In genomic region chr4:114025176-114025777, GRCh38 we compare ENCODE assay signal across 12 cellular contexts. TPM values are rescaled to one million over a fixed set of nuclear protein-coding genes. Genes with fewer than 3 reads are reported as not detected.
DNase-seq lines count a peak whose midpoint lies in the region; ATAC-seq and TF ChIP-seq lines count a peak whose summit lies in the region.
"Had no signal": no experiment of that assay in that cellular context is flagged by ENCODE, and none has a peak within 500 bp of the region (broad histone marks: within the 10 kb centered on the region; RNA-seq: fewer than 3 reads in every experiment).

No MANE protein-coding gene starts in this region.

- no peak for DNase-seq in stimulated activated effector memory CD8-positive, alpha-beta T cell treated with anti-CD3 and anti-CD28 coated beads, Interleukin-12 subunit alpha, Interleukin-12 subunit beta, amount 100 ng/mL, for 72 hours (ENCODE audit: low spot score in 2 of 2)
- DNase-seq in brain microvascular endothelial cell (no peak), foreskin keratinocyte (no peak), NCI-H1092 treated with DMSO at 0.1 percent for 48 hours (lab: John Stamatoyannopoulos, UW) (no peak), left cardiac atrium (no peak)
- DNase-seq: activated T-cell treated with anti-CD3 and anti-CD28 coated beads, Interleukin-2, amount 50 U/mL, for 72 hours; heart left ventricle; substantia nigra had no signal

- H3K4me3 ChIP-seq in brain microvascular endothelial cell (ENCODE audit: low read depth, low read length) = no peak overlapping the region
- H3K4me3 ChIP-seq: heart left ventricle had no signal

- no peak overlapping the region for H3K4me3 Mint-ChIP-seq in stimulated activated effector memory CD8-positive, alpha-beta T cell treated with anti-CD3 and anti-CD28 coated beads, Interleukin-12 subunit alpha, Interleukin-12 subunit beta, amount 100 ng/mL, for 72 hours
- H3K4me3 Mint-ChIP-seq: activated T-cell treated with anti-CD3 and anti-CD28 coated beads, Interleukin-2, amount 50 U/mL, for 72 hours had no signal

- H3K4me1 ChIP-seq in foreskin keratinocyte = no peaks in the 10 kb centered on the region
- H3K4me1 ChIP-seq: heart left ventricle had no signal

- peak; percentile 90 for ATAC-seq in GM19351 (IDR thresholded peaks at IDR 0.05; ENCODE audit: unreplicated experiment)
- peak; percentile 77 for ATAC-seq in HG02840 (IDR thresholded peaks at IDR 0.05; ENCODE audit: low FRiP score, unreplicated experiment)
- peak; percentile 91 for ATAC-seq in HG03571 (IDR thresholded peaks at IDR 0.05; ENCODE audit: unreplicated experiment)
- ATAC-seq in stimulated activated effector memory CD8-positive, alpha-beta T cell treated with anti-CD3 and anti-CD28 coated beads, Interleukin-12 subunit alpha, Interleukin-12 subunit beta, amount 100 ng/mL, for 72 hours = peak; percentile 74
- ATAC-seq in foreskin keratinocyte = no peak
- ATAC-seq in left cardiac atrium = no peak
- ATAC-seq: activated T-cell treated with anti-CD3 and anti-CD28 coated beads, Interleukin-2, amount 50 U/mL, for 72 hours; heart left ventricle had no signal

- no peak overlapping the region for H3K27ac Mint-ChIP-seq in stimulated activated effector memory CD8-positive, alpha-beta T cell treated with anti-CD3 and anti-CD28 coated beads, Interleukin-12 subunit alpha, Interleukin-12 subunit beta, amount 100 ng/mL, for 72 hours
- H3K27ac Mint-ChIP-seq: activated T-cell treated with anti-CD3 and anti-CD28 coated beads, Interleukin-2, amount 50 U/mL, for 72 hours had no signal

- H3K4me1 Mint-ChIP-seq in stimulated activated effector memory CD8-positive, alpha-beta T cell treated with anti-CD3 and anti-CD28 coated beads, Interleukin-12 subunit alpha, Interleukin-12 subunit beta, amount 100 ng/mL, for 72 hours = no peaks in the 10 kb centered on the region

- no peak for TF ChIP-seq CTCF in brain microvascular endothelial cell (IDR thresholded peaks at IDR 0.05; ENCODE audit: low read depth, low read length, missing control alignments)
- TF ChIP-seq CTCF in foreskin keratinocyte (conservative IDR thresholded peaks at IDR 0.05) = no peak

- in situ Hi-C loops in brain microvascular endothelial cell (cut with HindIII; ENCODE audit: low pct_ligation_motif_present, low sequenced_read_pairs) = no loop called here

- H3K36me3 ChIP-seq in brain microvascular endothelial cell (replicated peaks) = no peaks in the 10 kb centered on the region
- H3K36me3 ChIP-seq: heart left ventricle had no signal

- no peaks in the 10 kb centered on the region for H3K9me3 Mint-ChIP-seq in stimulated activated effector memory CD8-positive, alpha-beta T cell treated with anti-CD3 and anti-CD28 coated beads, Interleukin-12 subunit alpha, Interleukin-12 subunit beta, amount 100 ng/mL, for 72 hours
- H3K9me3 Mint-ChIP-seq: activated T-cell treated with anti-CD3 and anti-CD28 coated beads, Interleukin-2, amount 50 U/mL, for 72 hours had no signal

- H3K27me3 ChIP-seq in brain microvascular endothelial cell (replicated peaks) = no peaks in the 10 kb centered on the region
- H3K27me3 ChIP-seq in foreskin keratinocyte = no peaks in the 10 kb centered on the region

- no peaks in the 10 kb centered on the region for H3K36me3 Mint-ChIP-seq in stimulated activated effector memory CD8-positive, alpha-beta T cell treated with anti-CD3 and anti-CD28 coated beads, Interleukin-12 subunit alpha, Interleukin-12 subunit beta, amount 100 ng/mL, for 72 hours

- intact Hi-C loops in left cardiac atrium (cut with DNase I) = no loop called here

- H3K27ac ChIP-seq in brain microvascular endothelial cell = no peak overlapping the region
- H3K27ac ChIP-seq in foreskin keratinocyte = no peak overlapping the region
- H3K27ac ChIP-seq: heart left ventricle, HL-60 had no signal

RNA-seq across cellular contexts. Expression of gene ARSJ, which starts 45.8 kb away (rescaled TPM):
- total RNA-seq in foreskin keratinocyte = 11.1 and 13.9 TPM in 2 replicates
- polyA plus RNA-seq in foreskin keratinocyte = 2.5 and 3.9 TPM in 2 replicates
- total RNA-seq in left cardiac atrium = 1 to 10 TPM; 3.4 to 5.3 TPM
- total RNA-seq: activated T-cell treated with anti-CD3 and anti-CD28 coated beads, Interleukin-2, amount 50 U/mL, for 72 hours had no signal

Comparison
In these comparisons a context has a peak if more than half of its experiments do, and no peak if none do; other contexts are left out.
1. ATAC-seq: peak in GM19351 (single experiment), HG02840 (single experiment), HG03571 (single experiment) and stimulated activated effector memory CD8-positive, alpha-beta T cell treated with anti-CD3 and anti-CD28 coated beads, Interleukin-12 subunit alpha, Interleukin-12 subunit beta, amount 100 ng/mL, for 72 hours (single experiment); none in foreskin keratinocyte (single experiment) and left cardiac atrium (0 of 2).